ENCODE assay signal across 8 cellular contexts in the genomic region with DNA sequence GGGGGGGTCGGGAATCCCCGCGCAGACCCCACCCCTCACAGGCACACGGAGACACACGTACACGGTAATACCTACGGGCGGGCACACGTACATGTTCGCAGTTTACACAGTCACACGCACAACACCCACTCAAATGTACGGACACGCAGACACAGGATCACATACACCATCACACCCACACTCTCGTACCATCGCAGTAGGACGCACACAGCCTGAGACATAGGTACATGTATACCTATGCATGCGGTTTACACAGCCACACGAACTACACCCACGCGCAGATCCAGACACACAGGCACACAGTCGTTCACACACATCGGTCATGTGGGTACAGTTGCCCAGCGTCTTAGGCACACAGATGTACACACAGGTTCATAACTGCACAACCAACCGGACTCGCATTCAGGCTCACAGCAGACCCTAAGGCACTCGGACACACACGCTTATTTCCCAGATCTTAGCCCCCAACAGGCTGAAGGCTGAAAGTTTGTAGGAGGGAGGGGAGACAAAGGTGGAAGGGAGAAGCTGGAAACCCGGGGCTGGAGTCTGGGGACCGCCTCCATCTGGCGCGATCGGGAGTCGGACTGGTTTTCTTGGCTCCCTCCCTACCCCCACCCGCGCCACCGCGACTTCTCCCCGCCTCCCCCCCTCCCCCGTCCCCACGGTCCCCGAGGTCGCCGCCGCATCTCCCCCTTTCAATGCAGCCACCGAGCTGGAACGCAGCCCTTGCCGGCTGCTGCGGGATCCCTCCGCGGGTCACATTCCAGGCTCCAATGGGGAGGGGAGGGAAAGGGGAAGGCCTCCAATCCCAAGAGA. TPM values are rescaled to one million over a fixed set of nuclear protein-coding genes. Genes with fewer than 3 reads are reported as not detected.
A peak's percentile ranks its signal among the peaks of the same experiment; 100 is the strongest.
DNase-seq lines count a peak whose midpoint lies in the region; ATAC-seq and TF ChIP-seq lines count a peak whose summit lies in the region.

No MANE protein-coding gene starts in this region.

- peaks cover 12% of the 10 kb centered on the region for H3K4me1 Mint-ChIP-seq in activated T-helper 1 cell treated with anti-CD3 and anti-CD28 coated beads, Interleukin-12 subunit alpha, Interleukin-12 subunit beta, Interleukin-2, Interleukin-4 antibody, amounts not matched to agents 30 ng/mL and 10 ng/mL and 1 ng/mL, durations not matched to agents 14 hours and 24 hours and 36 hours (ENCODE audit: low read depth)

- H3K27me3 Mint-ChIP-seq in activated T-helper 1 cell treated with anti-CD3 and anti-CD28 coated beads, Interleukin-12 subunit alpha, Interleukin-12 subunit beta, Interleukin-2, Interleukin-4 antibody, amounts not matched to agents 30 ng/mL and 10 ng/mL and 1 ng/mL, durations not matched to agents 14 hours and 24 hours and 36 hours (ENCODE audit: insufficient read depth), result peaks cover 43% of the 10 kb centered on the region

- no peak overlapping the region for H3K27ac ChIP-seq in osteoblast (ENCODE audit: low read depth, low read length)
- H3K27ac ChIP-seq in aorta (ENCODE audit: low read depth in 1 of 2, low read length in 2 of 2), result peak overlapping the region in 1 of 2 donors; percentile 8

- intact Hi-C loops in activated T-helper 1 cell treated with anti-CD3 and anti-CD28 coated beads, Interleukin-12 subunit alpha, Interleukin-12 subunit beta, Interleukin-2, Interleukin-4 antibody, amounts not matched to agents 30 ng/mL and 10 ng/mL and 1 ng/mL, durations not matched to agents 14 hours and 24 hours and 36 hours (cut with micrococcal nuclease), result loop anchor here (1.0 to 5.0 kb wide), 2 partner anchors 45 to 63 kb away; a partner anchor contains a TSS
- intact Hi-C loops in aorta (cut with DNase I), result loop anchor here in 1 of 2 donors (5.0 kb wide), 1 partner anchor 42 kb away; no protein-coding TSS in a partner anchor

- H3K9me3 ChIP-seq in MG63, result no peaks in the 10 kb centered on the region
- no peaks in the 10 kb centered on the region for H3K9me3 ChIP-seq in osteoblast (ENCODE audit: low read depth, low read length)
- no peaks in the 10 kb centered on the region for H3K9me3 ChIP-seq in aorta (ENCODE audit: control insufficient read depth, low read length)

- WGBS in aorta, 2 donors, result 1 to 2% methylated on average over 43 to 50 of the region's 50 CpGs

- H3K4me3 ChIP-seq in MG63 (peak overlapping the region; percentile 40), osteoblast (ENCODE audit: insufficient read depth, low read length) (peak overlapping the region; percentile 71), aorta (ENCODE audit: low read length in 2 of 2) (peak overlapping the region; percentile 38 to 75)

- H3K4me1 ChIP-seq in osteoblast (ENCODE audit: insufficient read depth, low read length), result peaks cover 14% of the 10 kb centered on the region
- H3K4me1 ChIP-seq in aorta (ENCODE audit: control insufficient read depth in 1 of 2, insufficient read depth in 2 of 2, low read length in 2 of 2), result no peaks in the 10 kb centered on the region

- H3K27me3 ChIP-seq in MG63 (no peaks in the 10 kb centered on the region), osteoblast (ENCODE audit: insufficient read depth, low read length) (peaks cover 9% of the 10 kb centered on the region), aorta (ENCODE audit: control insufficient read depth in 1 of 2, insufficient read depth in 2 of 2, low read length in 1 of 2) (no peaks in the 10 kb centered on the region)

- peaks cover 7% of the 10 kb centered on the region for H4K20me1 ChIP-seq in osteoblast (ENCODE audit: insufficient read depth, low read length)

- TF ChIP-seq CTCF in osteoblast (IDR thresholded peaks at IDR 0.05; ENCODE audit: extremely low read depth, low read depth, low read length), result no peak

- peak overlapping the region; percentile 68 for H2AFZ ChIP-seq in osteoblast (ENCODE audit: low read length)

- peak overlapping the region; percentile 59 for H3K27ac Mint-ChIP-seq in activated T-helper 1 cell treated with anti-CD3 and anti-CD28 coated beads, Interleukin-12 subunit alpha, Interleukin-12 subunit beta, Interleukin-2, Interleukin-4 antibody, amounts not matched to agents 30 ng/mL and 10 ng/mL and 1 ng/mL, durations not matched to agents 14 hours and 24 hours and 36 hours

- ATAC-seq in aorta (ENCODE audit: low FRiP score) (peak; percentile 33), GM21737 (IDR thresholded peaks at IDR 0.05; ENCODE audit: unreplicated experiment) (no peak)

- H3K4me3 Mint-ChIP-seq in activated T-helper 1 cell treated with anti-CD3 and anti-CD28 coated beads, Interleukin-12 subunit alpha, Interleukin-12 subunit beta, Interleukin-2, Interleukin-4 antibody, amounts not matched to agents 30 ng/mL and 10 ng/mL and 1 ng/mL, durations not matched to agents 14 hours and 24 hours and 36 hours, result peak overlapping the region; percentile 80

- H3K9me3 Mint-ChIP-seq in activated T-helper 1 cell treated with anti-CD3 and anti-CD28 coated beads, Interleukin-12 subunit alpha, Interleukin-12 subunit beta, Interleukin-2, Interleukin-4 antibody, amounts not matched to agents 30 ng/mL and 10 ng/mL and 1 ng/mL, durations not matched to agents 14 hours and 24 hours and 36 hours, result no peaks in the 10 kb centered on the region

- H3K36me3 Mint-ChIP-seq in activated T-helper 1 cell treated with anti-CD3 and anti-CD28 coated beads, Interleukin-12 subunit alpha, Interleukin-12 subunit beta, Interleukin-2, Interleukin-4 antibody, amounts not matched to agents 30 ng/mL and 10 ng/mL and 1 ng/mL, durations not matched to agents 14 hours and 24 hours and 36 hours (ENCODE audit: low read depth), result peaks cover 2% of the 10 kb centered on the region

- H3K4me2 ChIP-seq in osteoblast (ENCODE audit: insufficient read depth, low read length), result peak overlapping the region; percentile 98

- DNase-seq in DMS79 (lab: John Stamatoyannopoulos, UW) (peak; percentile 39), MG63 (no peak), fibroblast of peridontal ligament (ENCODE audit: extremely low read depth) (peak; percentile 18), osteoblast (ENCODE audit: insufficient read length, low spot score, missing footprints) (peak; percentile 87), aorta (no peak), NCI-H510A treated with DMSO at 0.1 percent for 48 hours (lab: John Stamatoyannopoulos, UW) (no peak)
- DNase-seq in activated T-helper 1 cell treated with anti-CD3 and anti-CD28 coated beads, Interleukin-12 subunit alpha, Interleukin-12 subunit beta, Interleukin-2, Interleukin-4 antibody, amounts not matched to agents 30 ng/mL and 10 ng/mL and 1 ng/mL, durations not matched to agents 14 hours and 24 hours and 36 hours (ENCODE audit: low spot score), result peak; percentile 21

- H3K36me3 ChIP-seq in MG63, result no peaks in the 10 kb centered on the region
- H3K36me3 ChIP-seq in osteoblast (ENCODE audit: insufficient read depth, low read length), result no peaks in the 10 kb centered on the region
- no peaks in the 10 kb centered on the region for H3K36me3 ChIP-seq in aorta (ENCODE audit: control insufficient read depth in 1 of 2, insufficient read depth in 2 of 2, low read length in 1 of 2)

- H3K79me2 ChIP-seq in osteoblast (ENCODE audit: insufficient read depth, low read length), result peaks cover 3% of the 10 kb centered on the region

RNA-seq across cellular contexts. Expression of a gene that starts 51.9 kb away (rescaled TPM):
- 50.0 and 51.2 TPM in 2 replicates for total RNA-seq in MG63 (2014; rRNA removed; shearing (Covaris generic); ENCODE audit: low replicate concordance)
- total RNA-seq in activated T-helper 1 cell treated with anti-CD3 and anti-CD28 coated beads, Interleukin-12 subunit alpha, Interleukin-12 subunit beta, Interleukin-2, Interleukin-4 antibody, amounts not matched to agents 30 ng/mL and 10 ng/mL and 1 ng/mL, durations not matched to agents 14 hours and 24 hours and 36 hours, result 0.05 TPM in 1 of 2 replicates, not detected in the other
- total RNA-seq in osteoblast, result 129 and 139 TPM in 2 replicates
- 10 to 100 TPM; 37.5 to 89.8 TPM for total RNA-seq in aorta
- 10 to 100 TPM; 11.4 to 36.8 TPM for polyA plus RNA-seq in aorta

Comparison
In these comparisons a context has a peak if more than half of its experiments do, and no peak if none do; other contexts are left out.
1. DNase-seq: peak in DMS79 (single experiment), activated T-helper 1 cell treated with anti-CD3 and anti-CD28 coated beads, Interleukin-12 subunit alpha, Interleukin-12 subunit beta, Interleukin-2, Interleukin-4 antibody, amounts not matched to agents 30 ng/mL and 10 ng/mL and 1 ng/mL, durations not matched to agents 14 hours and 24 hours and 36 hours (single experiment), fibroblast of peridontal ligament (single experiment) and osteoblast (single experiment); none in MG63 (single experiment), aorta (0 of 2) and NCI-H510A treated with DMSO at 0.1 percent for 48 hours (single experiment).
2. RNA of a gene that starts 51.9 kb away (total RNA-seq): 129 to 139 TPM in osteoblast, 37.5 to 89.8 TPM in aorta and 50.0 to 51.2 TPM in MG63; 0.05 TPM in activated T-helper 1 cell treated with anti-CD3 and anti-CD28 coated beads, Interleukin-12 subunit alpha, Interleukin-12 subunit beta, Interleukin-2, Interleukin-4 antibody, amounts not matched to agents 30 ng/mL and 10 ng/mL and 1 ng/mL, durations not matched to agents 14 hours and 24 hours and 36 hours; every median in the first group is over 10 times any median in the second.
3. Peak in every context shown above with its lines, with median percentiles within 50 percentile points of each other: H3K4me3 ChIP-seq.